In genomic region chr20:62814060-62814708, GRCh38 we compare ENCODE assay signal across 16 cellular contexts. TPM values are rescaled to one million over a fixed set of nuclear protein-coding genes. Genes with fewer than 3 reads are reported as not detected.
DNase-seq lines count a peak whose midpoint lies in the region; ATAC-seq and TF ChIP-seq lines count a peak whose summit lies in the region.
"Had no signal": no experiment of that assay in that cellular context is flagged by ENCODE, and none has a peak within 500 bp of the region (broad histone marks: within the 10 kb centered on the region; RNA-seq: fewer than 3 reads in every experiment).

No MANE protein-coding gene starts in this region.

- H3K9me2 ChIP-seq in Karpas-422 (replicated peaks; ENCODE audit: insufficient read depth, low read length): no peaks in the 10 kb centered on the region

- POLR2A ChIA-PET in Caco-2 (lab: Charles Lee): no interaction called here

- H3K36me3 ChIP-seq in Caco-2 (ENCODE audit: control insufficient read depth, insufficient read depth, low read length): peaks cover 17% of the 10 kb centered on the region
- H3K36me3 ChIP-seq in Karpas-422 (ENCODE audit: insufficient read depth, low read length): peaks cover 11% of the 10 kb centered on the region

- CTCF ChIA-PET in Caco-2 (lab: Charles Lee): no interaction called here

- H3K36me3 Mint-ChIP-seq in Caco-2 (ENCODE audit: insufficient read depth, unreplicated experiment) (peaks cover 38% of the 10 kb centered on the region), progenitor cell of endocrine pancreas (ENCODE audit: insufficient read depth) (peaks cover 1% of the 10 kb centered on the region)
- H3K36me3 Mint-ChIP-seq in stimulated activated naive B cell treated with anti-CD40 and anti-IgM and Interleukin-4, amounts not matched to agents 10 μg/mL and 1 μg/mL and 100 μg/mL, for 72 hours: peaks cover 16 to 29% of the 10 kb centered on the region in 2 donors

- ATAC-seq in left lobe of liver (peak; percentile 19), GM21576 (IDR thresholded peaks at IDR 0.05; ENCODE audit: unreplicated experiment) (no peak)
- ATAC-seq in stimulated activated naive B cell treated with anti-CD40 and anti-IgM and Interleukin-4, amounts not matched to agents 10 μg/mL and 1 μg/mL and 100 μg/mL, for 72 hours (replicated peaks): peak; percentile 21 to 23

- BruUV-seq in Caco-2 (replicated peaks; lab: Mats Ljungman, UMichigan): no TSS peak

- no peak overlapping the region for H3K4me2 ChIP-seq in Karpas-422 (ENCODE audit: low read depth, low read length, poor library complexity, severe bottlenecking)

- no peak overlapping the region for H2AFZ ChIP-seq in Karpas-422 (ENCODE audit: low read length)

- H3K9me3 Mint-ChIP-seq in Caco-2 (ENCODE audit: unreplicated experiment) (no peaks in the 10 kb centered on the region), progenitor cell of endocrine pancreas (ENCODE audit: low read depth) (no peaks in the 10 kb centered on the region)
- H3K9me3 Mint-ChIP-seq in stimulated activated naive B cell treated with anti-CD40 and anti-IgM and Interleukin-4, amounts not matched to agents 10 μg/mL and 1 μg/mL and 100 μg/mL, for 72 hours: no peaks in the 10 kb centered on the region
- H3K9me3 Mint-ChIP-seq: CD4-positive, CD25-positive, alpha-beta regulatory T cell had no signal

- H3K27me3 Mint-ChIP-seq in Caco-2 (ENCODE audit: insufficient read depth, unreplicated experiment) (no peaks in the 10 kb centered on the region), progenitor cell of endocrine pancreas (peaks cover 11% of the 10 kb centered on the region)
- peaks cover 25 to 39% of the 10 kb centered on the region in 2 donors for H3K27me3 Mint-ChIP-seq in stimulated activated naive B cell treated with anti-CD40 and anti-IgM and Interleukin-4, amounts not matched to agents 10 μg/mL and 1 μg/mL and 100 μg/mL, for 72 hours

- no peak overlapping the region for H3K9ac ChIP-seq in Karpas-422 (ENCODE audit: low read length)

- peaks cover 23% of the 10 kb centered on the region for H3K4me1 ChIP-seq in Caco-2
- H3K4me1 ChIP-seq in Karpas-422 (ENCODE audit: low read length): no peaks in the 10 kb centered on the region

- H3K9me3 ChIP-seq in Caco-2: no peaks in the 10 kb centered on the region
- H3K9me3 ChIP-seq in Karpas-422 (ENCODE audit: low read length): no peaks in the 10 kb centered on the region

- no peak for DNase-seq in Caco-2
- DNase-seq in Karpas-422: peak; percentile 68
- no peak for DNase-seq in left lobe of liver (ENCODE audit: low spot score)
- no peak for DNase-seq in stimulated activated naive B cell treated with anti-CD40 and anti-IgM and Interleukin-4, amounts not matched to agents 10 μg/mL and 1 μg/mL and 100 μg/mL, for 72 hours
- no peak for DNase-seq in progenitor cell of endocrine pancreas (ENCODE audit: low spot score, unreplicated experiment)
- DNase-seq in HCEC 1CT: no peak
- DNase-seq: CD4-positive, CD25-positive, alpha-beta regulatory T cell; DMS79 treated with DMSO at 0.1 percent for 48 hours; GDM1; MV-4-11; NCI-H1417 treated with DMSO at 0.1 percent for 48 hours; NCI-H2029 treated with DMSO at 0.1 percent for 48 hours; NCI-H510A treated with DMSO at 0.1 percent for 48 hours; OCI-M1 had no signal

- H4K20me1 ChIP-seq in Karpas-422 (ENCODE audit: insufficient read depth, low read depth, low read length): peaks cover 17% of the 10 kb centered on the region; the same call in 1 of the 2 replicates

- H3K27ac ChIP-seq in Karpas-422 (ENCODE audit: low read length): no peak overlapping the region

- intact Hi-C loops in Caco-2 (cut with micrococcal nuclease; ENCODE audit: unreplicated experiment): no loop called here

- H3K27ac Mint-ChIP-seq in Caco-2 (ENCODE audit: unreplicated experiment) (peak overlapping the region; percentile 33), progenitor cell of endocrine pancreas (no peak overlapping the region)
- peak overlapping the region; percentile 65 for H3K27ac Mint-ChIP-seq in stimulated activated naive B cell treated with anti-CD40 and anti-IgM and Interleukin-4, amounts not matched to agents 10 μg/mL and 1 μg/mL and 100 μg/mL, for 72 hours

- H3K4me1 Mint-ChIP-seq in Caco-2 (ENCODE audit: low read depth, unreplicated experiment) (peaks cover 11% of the 10 kb centered on the region), progenitor cell of endocrine pancreas (ENCODE audit: low read depth) (peaks cover 8% of the 10 kb centered on the region)
- peaks cover 11 to 21% of the 10 kb centered on the region in 2 donors for H3K4me1 Mint-ChIP-seq in stimulated activated naive B cell treated with anti-CD40 and anti-IgM and Interleukin-4, amounts not matched to agents 10 μg/mL and 1 μg/mL and 100 μg/mL, for 72 hours

- H3K79me2 ChIP-seq in Karpas-422 (ENCODE audit: low read length): no peaks in the 10 kb centered on the region

- no peaks in the 10 kb centered on the region for H3K27me3 ChIP-seq in Caco-2 (replicated peaks; ENCODE audit: control insufficient read depth, insufficient read depth, low read length)
- H3K27me3 ChIP-seq in Karpas-422 (ENCODE audit: low read length): no peaks in the 10 kb centered on the region

- H3K4me3 Mint-ChIP-seq in Caco-2 (ENCODE audit: unreplicated experiment) (peak overlapping the region; percentile 16), progenitor cell of endocrine pancreas (ENCODE audit: low read depth) (no peak overlapping the region)
- no peak overlapping the region for H3K4me3 Mint-ChIP-seq in stimulated activated naive B cell treated with anti-CD40 and anti-IgM and Interleukin-4, amounts not matched to agents 10 μg/mL and 1 μg/mL and 100 μg/mL, for 72 hours

- no peak for TF ChIP-seq CTCF in Caco-2 (IDR thresholded peaks at IDR 0.05; ENCODE audit: insufficient read depth in 1 of 2, low read depth in 1 of 2, low read length in 1 of 2, severe bottlenecking in 1 of 2, unreplicated experiment in 1 of 2)
- TF ChIP-seq CTCF in progenitor cell of endocrine pancreas (IDR thresholded peaks at IDR 0.05; ENCODE audit: unreplicated experiment): no peak

- H3K4me3 ChIP-seq in Caco-2 (ENCODE audit: low read depth, low read length) (no peak overlapping the region), Karpas-422 (ENCODE audit: low read length) (no peak overlapping the region)

RNA-seq across cellular contexts. Expression of gene COL9A3, which starts 2.7 kb away (rescaled TPM):
- 6.4 and 7.9 TPM in 2 replicates for total RNA-seq in Caco-2 (2022)
- total RNA-seq in Karpas-422 (2014; rRNA removed; shearing (Covaris generic); ENCODE audit: low replicate concordance): 41.2 and 87.5 TPM in 2 replicates
- total RNA-seq in left lobe of liver: 4.0 TPM
- total RNA-seq in progenitor cell of endocrine pancreas: 81.5 and 84.3 TPM in 2 replicates
- total RNA-seq: CD4-positive, CD25-positive, alpha-beta regulatory T cell; H4 had no signal

RNA-seq across cellular contexts. Expression of gene OGFR, which starts 9.5 kb away (rescaled TPM):
- total RNA-seq in Caco-2 (2022) (78.2 and 84.7 TPM in 2 replicates), left lobe of liver (49.5 TPM), progenitor cell of endocrine pancreas (29.6 and 31.0 TPM in 2 replicates)
- 23.8 and 99.0 TPM in 2 replicates for total RNA-seq in Karpas-422 (2014; rRNA removed; shearing (Covaris generic); ENCODE audit: low replicate concordance)

RNA-seq across cellular contexts. Expression of gene MRGBP, which starts 17.9 kb away (rescaled TPM):
- total RNA-seq in Caco-2 (2022) (40.3 and 43.4 TPM in 2 replicates), left lobe of liver (5.5 TPM), progenitor cell of endocrine pancreas (12.4 and 13.8 TPM in 2 replicates)
- total RNA-seq in Karpas-422 (2014; rRNA removed; shearing (Covaris generic); ENCODE audit: low replicate concordance): 17.9 and 31.9 TPM in 2 replicates

RNA-seq across cellular contexts. Expression of gene TCFL5, which starts 47.4 kb away (rescaled TPM):
- total RNA-seq in Caco-2 (2022): 14.6 and 15.1 TPM in 2 replicates
- total RNA-seq in Karpas-422 (2014; rRNA removed; shearing (Covaris generic); ENCODE audit: low replicate concordance): 11.3 and 11.5 TPM in 2 replicates
- total RNA-seq in left lobe of liver: 6.2 TPM
- 7.7 and 7.9 TPM in 2 replicates for total RNA-seq in progenitor cell of endocrine pancreas
